In genomic region chr10:86399879-86400704, GRCh38 we compare ENCODE assay signal across 2 cellular contexts.
TF ChIP-seq lines count a peak whose summit lies in the region.

No MANE protein-coding gene starts in this region.

TF ChIP-seq in A549, 52 proteins besides CTCF, POLR2A, EP300 and RAD21 (continued from another document):
- TF ChIP-seq REST (IDR thresholded peaks at IDR 0.05): no peak
- TF ChIP-seq CBX8 (IDR thresholded peaks at IDR 0.05): no peak
- TF ChIP-seq RNF2 (IDR thresholded peaks at IDR 0.05; ENCODE audit: borderline replicate concordance, low read depth): no peak
- TF ChIP-seq KDM1A (IDR thresholded peaks at IDR 0.05; ENCODE audit: low read depth): no peak
- 0 out of 2 replicates have a peak, but pooled peaks have one; percentile 24 for TF ChIP-seq PBX3 (IDR thresholded peaks at IDR 0.05)
- peak; percentile 59 to 84; a peak in 4 of 5 replicates for TF ChIP-seq JUN (IDR thresholded peaks at IDR 0.05)
- TF ChIP-seq USF2 (IDR thresholded peaks at IDR 0.05): no peak
- peak; percentile 0 for TF ChIP-seq MAX (IDR thresholded peaks at IDR 0.05)
- TF ChIP-seq TP53 (CRISPR knock-in tag; IDR thresholded peaks at IDR 0.05): no peak

TF ChIP-seq in K562, 482 proteins besides CTCF, POLR2A, EP300 and RAD21 (continued from another document and continues in another):
- peak; percentile 33; the same call in 1 of the 2 replicates for TF ChIP-seq PHF8 (IDR thresholded peaks at IDR 0.05; ENCODE audit: borderline replicate concordance, low read length)
- TF ChIP-seq NR1H2 (CRISPR knock-in tag; IDR thresholded peaks at IDR 0.05): no peak
- peak; percentile 49; the same call in 1 of the 2 replicates for TF ChIP-seq PKNOX1 (IDR thresholded peaks at IDR 0.05)
- no peak for TF ChIP-seq NCOR1 (IDR thresholded peaks at IDR 0.05)
- TF ChIP-seq KLF13 (tag; IDR thresholded peaks at IDR 0.05; ENCODE audit: borderline replicate concordance, low read depth): no peak
- no peak for TF ChIP-seq RBM14 (IDR thresholded peaks at IDR 0.05; ENCODE audit: borderline replicate concordance, insufficient read depth, low read depth, low read length)
- no peak for TF ChIP-seq SIRT6 (IDR thresholded peaks at IDR 0.05; ENCODE audit: low read depth, low read length)
- TF ChIP-seq SIN3B (IDR thresholded peaks at IDR 0.05; ENCODE audit: low read depth): no peak
- peak; percentile 81 for TF ChIP-seq RB1 (IDR thresholded peaks at IDR 0.05; ENCODE audit: low read depth)
- no peak for TF ChIP-seq PTBP1 (IDR thresholded peaks at IDR 0.05; ENCODE audit: low read depth, low read length)
- no peak for TF ChIP-seq ZNF695 (CRISPR knock-in tag; IDR thresholded peaks at IDR 0.05)
- TF ChIP-seq POLR2B (IDR thresholded peaks at IDR 0.05; ENCODE audit: low read depth, partially characterized antibody): no peak
- TF ChIP-seq NCOA6 (IDR thresholded peaks at IDR 0.05): no peak
- no peak for TF ChIP-seq ARHGAP35 (IDR thresholded peaks at IDR 0.05; ENCODE audit: partially characterized antibody)
- no peak for TF ChIP-seq ZNF780A (CRISPR knock-in tag; IDR thresholded peaks at IDR 0.05)
- TF ChIP-seq ARID4B (CRISPR knock-in tag; IDR thresholded peaks at IDR 0.05): no peak
- peak; percentile 38 for TF ChIP-seq PHF20 (IDR thresholded peaks at IDR 0.05; ENCODE audit: partially characterized antibody)
- no peak for TF ChIP-seq ZZZ3 (IDR thresholded peaks at IDR 0.05)
- no peak for TF ChIP-seq ZNF766 (CRISPR knock-in tag; conservative IDR thresholded peaks at IDR 0.05)
- TF ChIP-seq ZNF785 (CRISPR knock-in tag; IDR thresholded peaks at IDR 0.05): no peak
- TF ChIP-seq CXXC5 (CRISPR knock-in tag; IDR thresholded peaks at IDR 0.05): peak; percentile 56; the same call in 1 of the 2 replicates
- no peak for TF ChIP-seq ZNF561 (CRISPR knock-in tag; conservative IDR thresholded peaks at IDR 0.05)
- TF ChIP-seq CREB3 (tag; conservative IDR thresholded peaks at IDR 0.05; ENCODE audit: low read depth): no peak
- peak; percentile 33; the same call in 1 of the 2 replicates for TF ChIP-seq ATF7 (IDR thresholded peaks at IDR 0.05)
- TF ChIP-seq CBX2 (IDR thresholded peaks at IDR 0.05; ENCODE audit: insufficient read depth, low read length, poor library complexity, severe bottlenecking): no peak
- no peak for TF ChIP-seq NFRKB (IDR thresholded peaks at IDR 0.05; ENCODE audit: low read depth)
- TF ChIP-seq ZBED1 (IDR thresholded peaks at IDR 0.05): no peak
- TF ChIP-seq CBFA2T3 (IDR thresholded peaks at IDR 0.05): no peak
- TF ChIP-seq HDAC3 (IDR thresholded peaks at IDR 0.05; ENCODE audit: borderline replicate concordance, partially characterized antibody): no peak
- TF ChIP-seq ILK (tag; IDR thresholded peaks at IDR 0.05; ENCODE audit: borderline replicate concordance, low read depth): no peak
- TF ChIP-seq KDM5B (IDR thresholded peaks at IDR 0.05; ENCODE audit: insufficient replicate concordance, low read depth, low read length): no peak
- no peak for TF ChIP-seq ZNF121 (CRISPR knock-in tag; conservative IDR thresholded peaks at IDR 0.05)
- peak; percentile 37 for TF ChIP-seq PCBP1 (IDR thresholded peaks at IDR 0.05; ENCODE audit: low read depth, low read length, poor library complexity, severe bottlenecking)
- no peak for TF ChIP-seq ZNF3 (CRISPR knock-in tag; IDR thresholded peaks at IDR 0.05)
- TF ChIP-seq NFXL1 (CRISPR knock-in tag; IDR thresholded peaks at IDR 0.05): no peak
- no peak for TF ChIP-seq ZKSCAN1 (IDR thresholded peaks at IDR 0.05; ENCODE audit: low read depth, low read length)
- peak; percentile 89 for TF ChIP-seq MAX (CRISPR knock-in tag; IDR thresholded peaks at IDR 0.05)
- TF ChIP-seq CREM (IDR thresholded peaks at IDR 0.05; ENCODE audit: low read depth): peak; percentile 41; the same call in 1 of the 2 replicates
- TF ChIP-seq STAG1 (CRISPR knock-in tag; IDR thresholded peaks at IDR 0.05; ENCODE audit: borderline replicate concordance): peak; percentile 56; the same call in 1 of the 2 replicates
- no peak for TF ChIP-seq GTF2A2 (tag; IDR thresholded peaks at IDR 0.05)
- TF ChIP-seq C11orf30 (IDR thresholded peaks at IDR 0.05; ENCODE audit: low read depth): no peak
- TF ChIP-seq POLR3A (IDR thresholded peaks at IDR 0.05; ENCODE audit: borderline replicate concordance, extremely low read depth, insufficient read depth, insufficient read length): no peak
- TF ChIP-seq NEUROD1 (IDR thresholded peaks at IDR 0.05; ENCODE audit: borderline replicate concordance, low read depth, low read length, partially characterized antibody): no peak
- no peak for TF ChIP-seq FOXO4 (CRISPR knock-in tag; IDR thresholded peaks at IDR 0.05)
- no peak for TF ChIP-seq ZNF398 (CRISPR knock-in tag; IDR thresholded peaks at IDR 0.05)
- peak; percentile 36 for TF ChIP-seq FIP1L1 (IDR thresholded peaks at IDR 0.05; ENCODE audit: low read depth, low read length, poor library complexity, severe bottlenecking)
- peak in 1 of 2 experiments; percentile 73; a peak in 2 of 4 replicates for TF ChIP-seq MLLT1 (IDR thresholded peaks at IDR 0.05)
- TF ChIP-seq ARID3A (IDR thresholded peaks at IDR 0.05; ENCODE audit: borderline replicate concordance, low read depth, low read length): no peak
- TF ChIP-seq XRCC5 (IDR thresholded peaks at IDR 0.05; ENCODE audit: low read depth, low read length): 0 out of 2 replicates have a peak, but pooled peaks have one; percentile 60
- TF ChIP-seq BCLAF1 (IDR thresholded peaks at IDR 0.05; ENCODE audit: borderline replicate concordance in 1 of 2, control insufficient read depth in 1 of 2, low read depth in 2 of 2, low read length in 1 of 2): no peak
- TF ChIP-seq HOXB6 (CRISPR knock-in tag; IDR thresholded peaks at IDR 0.05; ENCODE audit: borderline replicate concordance): no peak
- no peak for TF ChIP-seq KAT2B (IDR thresholded peaks at IDR 0.05; ENCODE audit: low read depth, low read length)
